ENCODE assay signal across 13 cellular contexts in the genomic region with DNA sequence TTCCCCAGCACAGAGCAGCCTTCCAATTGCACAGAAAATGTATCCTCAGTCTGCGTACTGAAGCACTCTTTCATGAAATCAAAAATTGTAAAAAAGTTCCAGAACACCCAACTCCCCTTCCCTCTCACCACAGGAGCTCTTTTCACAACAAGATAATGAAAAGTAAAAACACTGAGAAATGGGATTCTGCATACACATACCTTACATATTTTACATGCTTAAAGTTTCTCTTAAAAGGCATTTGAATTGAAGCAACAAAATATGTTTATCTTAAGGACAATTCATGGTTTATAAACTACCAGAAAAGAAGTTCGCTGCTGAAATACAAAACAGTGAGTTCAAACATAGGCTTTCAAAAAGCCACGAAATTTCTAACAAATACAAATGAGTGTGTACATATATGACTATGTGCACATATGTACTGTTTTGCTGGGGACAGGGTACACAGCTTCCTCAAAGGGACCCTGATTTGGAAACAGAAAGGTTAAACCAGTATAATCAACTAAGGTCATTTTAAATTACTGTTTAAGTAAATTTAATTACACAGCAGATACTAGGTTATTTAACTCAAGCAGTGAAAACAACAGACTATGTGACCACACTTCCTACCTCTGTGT. TPM values are rescaled to one million over a fixed set of nuclear protein-coding genes. Genes with fewer than 3 reads are reported as not detected.
DNase-seq lines count a peak whose midpoint lies in the region; ATAC-seq, FAIRE-seq and TF ChIP-seq lines count a peak whose summit lies in the region.
"Had no signal": no experiment of that assay in that cellular context is flagged by ENCODE, and none has a peak within 500 bp of the region (broad histone marks: within the 10 kb centered on the region; RNA-seq: fewer than 3 reads in every experiment).

No MANE protein-coding gene starts in this region.

- no peaks in the 10 kb centered on the region for H3K9me3 Mint-ChIP-seq in activated T-cell treated with anti-CD3 and anti-CD28 coated beads, Interleukin-2, amount 50 U/mL, for 72 hours
- no peaks in the 10 kb centered on the region for H3K9me3 Mint-ChIP-seq in stimulated activated naive CD8-positive, alpha-beta T cell treated with anti-CD3 and anti-CD28 coated beads, Interleukin-15, amount 100 ng/mL, for 72 hours

- peaks cover 0 to 10% of the 10 kb centered on the region in 2 donors for H3K36me3 Mint-ChIP-seq in activated T-cell treated with anti-CD3 and anti-CD28 coated beads, Interleukin-2, amount 50 U/mL, for 72 hours (ENCODE audit: insufficient read depth in 2 of 2)

- peaks cover 60% of the 10 kb centered on the region for H3K4me1 Mint-ChIP-seq in activated T-cell treated with anti-CD3 and anti-CD28 coated beads, Interleukin-2, amount 50 U/mL, for 72 hours (ENCODE audit: low read depth)
- H3K4me1 Mint-ChIP-seq in stimulated activated naive CD8-positive, alpha-beta T cell treated with anti-CD3 and anti-CD28 coated beads, Interleukin-15, amount 100 ng/mL, for 72 hours, result peaks cover 70% of the 10 kb centered on the region

- H3K27me3 Mint-ChIP-seq in activated T-cell treated with anti-CD3 and anti-CD28 coated beads, Interleukin-2, amount 50 U/mL, for 72 hours (ENCODE audit: low read depth), result no peaks in the 10 kb centered on the region
- no peaks in the 10 kb centered on the region for H3K27me3 Mint-ChIP-seq in stimulated activated naive CD8-positive, alpha-beta T cell treated with anti-CD3 and anti-CD28 coated beads, Interleukin-15, amount 100 ng/mL, for 72 hours

- peak overlapping the region; percentile 32 for H3K27ac Mint-ChIP-seq in activated T-cell treated with anti-CD3 and anti-CD28 coated beads, Interleukin-2, amount 50 U/mL, for 72 hours
- H3K27ac Mint-ChIP-seq in stimulated activated naive CD8-positive, alpha-beta T cell treated with anti-CD3 and anti-CD28 coated beads, Interleukin-15, amount 100 ng/mL, for 72 hours, result no peak overlapping the region

- peak overlapping the region; percentile 66 to 80 for H3K4me3 Mint-ChIP-seq in activated T-cell treated with anti-CD3 and anti-CD28 coated beads, Interleukin-2, amount 50 U/mL, for 72 hours
- peak overlapping the region; percentile 39 to 67 for H3K4me3 Mint-ChIP-seq in stimulated activated naive CD8-positive, alpha-beta T cell treated with anti-CD3 and anti-CD28 coated beads, Interleukin-15, amount 100 ng/mL, for 72 hours

- DNase-seq in activated T-cell treated with anti-CD3 and anti-CD28 coated beads, Interleukin-2, amount 50 U/mL, for 72 hours, result no peak
- DNase-seq in activated T-cell treated with anti-CD3 and anti-CD28 coated beads, Interleukin-2, amount 50 U/mL, for 1 hour, result no peak
- peak; percentile 11 for DNase-seq in fibroblast of gingiva (ENCODE audit: low read depth)
- DNase-seq in stimulated activated naive CD8-positive, alpha-beta T cell treated with anti-CD3 and anti-CD28 coated beads, Interleukin-15, amount 100 ng/mL, for 72 hours, result no peak
- no peak for DNase-seq in hippocampal formation (lab: John Stamatoyannopoulos, UW)
- DNase-seq in DMS53 (lab: John Stamatoyannopoulos, UW), result no peak
- no peak for DNase-seq in GM19239 (ENCODE audit: insufficient read length, low spot score)
- DNase-seq: body of pancreas, foreskin fibroblast, NCI-H2107, right cardiac atrium had no signal

- peak; percentile 79 to 82 for ATAC-seq in activated T-cell treated with anti-CD3 and anti-CD28 coated beads, Interleukin-2, amount 50 U/mL, for 72 hours (replicated peaks in 1 of 2)
- ATAC-seq in SK-N-SH treated with all-trans-retinoic acid at 6 μM for 48 hours, result peak; percentile 46
- peak; percentile 72 for ATAC-seq in stimulated activated naive CD8-positive, alpha-beta T cell treated with anti-CD3 and anti-CD28 coated beads, Interleukin-15, amount 100 ng/mL, for 72 hours
- ATAC-seq: body of pancreas, right cardiac atrium had no signal

- no peak for FAIRE-seq in GM19239 (lab: Jason Lieb, UNC)

TF ChIP-seq in SK-N-SH treated with all-trans-retinoic acid at 6 μM for 48 hours, 23 proteins besides CTCF, POLR2A, EP300 and RAD21:
- no peak for TF ChIP-seq TCF4 (CRISPR knock-in tag; IDR thresholded peaks at IDR 0.05; ENCODE audit: borderline replicate concordance)
- TF ChIP-seq, protein P1, sequence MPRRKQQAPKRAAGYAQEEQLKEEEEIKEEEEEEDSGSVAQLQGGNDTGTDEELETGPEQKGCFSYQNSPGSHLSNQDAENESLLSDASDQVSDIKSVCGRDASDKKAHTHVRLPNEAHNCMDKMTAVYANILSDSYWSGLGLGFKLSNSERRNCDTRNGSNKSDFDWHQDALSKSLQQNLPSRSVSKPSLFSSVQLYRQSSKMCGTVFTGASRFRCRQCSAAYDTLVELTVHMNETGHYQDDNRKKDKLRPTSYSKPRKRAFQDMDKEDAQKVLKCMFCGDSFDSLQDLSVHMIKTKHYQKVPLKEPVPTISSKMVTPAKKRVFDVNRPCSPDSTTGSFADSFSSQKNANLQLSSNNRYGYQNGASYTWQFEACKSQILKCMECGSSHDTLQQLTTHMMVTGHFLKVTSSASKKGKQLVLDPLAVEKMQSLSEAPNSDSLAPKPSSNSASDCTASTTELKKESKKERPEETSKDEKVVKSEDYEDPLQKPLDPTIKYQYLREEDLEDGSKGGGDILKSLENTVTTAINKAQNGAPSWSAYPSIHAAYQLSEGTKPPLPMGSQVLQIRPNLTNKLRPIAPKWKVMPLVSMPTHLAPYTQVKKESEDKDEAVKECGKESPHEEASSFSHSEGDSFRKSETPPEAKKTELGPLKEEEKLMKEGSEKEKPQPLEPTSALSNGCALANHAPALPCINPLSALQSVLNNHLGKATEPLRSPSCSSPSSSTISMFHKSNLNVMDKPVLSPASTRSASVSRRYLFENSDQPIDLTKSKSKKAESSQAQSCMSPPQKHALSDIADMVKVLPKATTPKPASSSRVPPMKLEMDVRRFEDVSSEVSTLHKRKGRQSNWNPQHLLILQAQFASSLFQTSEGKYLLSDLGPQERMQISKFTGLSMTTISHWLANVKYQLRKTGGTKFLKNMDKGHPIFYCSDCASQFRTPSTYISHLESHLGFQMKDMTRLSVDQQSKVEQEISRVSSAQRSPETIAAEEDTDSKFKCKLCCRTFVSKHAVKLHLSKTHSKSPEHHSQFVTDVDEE (CRISPR knock-in tag; IDR thresholded peaks at IDR 0.05), result no peak
- TF ChIP-seq SNAI2 (CRISPR knock-in tag; IDR thresholded peaks at IDR 0.05), result no peak
- no peak for TF ChIP-seq GLIS3 (CRISPR knock-in tag; IDR thresholded peaks at IDR 0.05)
- TF ChIP-seq ZC3H10 (CRISPR knock-in tag; IDR thresholded peaks at IDR 0.05), result no peak
- TF ChIP-seq CREB5 (CRISPR knock-in tag; IDR thresholded peaks at IDR 0.05; ENCODE audit: low read depth), result no peak
- no peak for TF ChIP-seq ZNF8 (CRISPR knock-in tag; IDR thresholded peaks at IDR 0.05)
- TF ChIP-seq ZFP30 (CRISPR knock-in tag; IDR thresholded peaks at IDR 0.05), result no peak
- TF ChIP-seq CSDC2 (CRISPR knock-in tag; IDR thresholded peaks at IDR 0.05), result no peak

RNA-seq across cellular contexts. Expression of gene COG1, which starts 33.8 kb away (rescaled TPM):
- total RNA-seq in activated T-cell treated with anti-CD3 and anti-CD28 coated beads, Interleukin-2, amount 50 U/mL, for 72 hours, result 10 to 100 TPM; 36.2 to 37.1 TPM

RNA-seq across cellular contexts. Expression of gene CPSF4L, which starts 35.0 kb away (rescaled TPM):
- not detected for total RNA-seq in activated T-cell treated with anti-CD3 and anti-CD28 coated beads, Interleukin-2, amount 50 U/mL, for 72 hours
- total RNA-seq: body of pancreas, lung microvascular endothelial cell, right cardiac atrium had no signal
